Comparison of ENCODE assay signal across 8 cellular contexts in genomic region chrX:136910565-136911040, GRCh38. TPM values are rescaled to one million over a fixed set of nuclear protein-coding genes. Genes with fewer than 3 reads are reported as not detected.
DNase-seq lines count a peak whose midpoint lies in the region; ATAC-seq, FAIRE-seq and TF ChIP-seq lines count a peak whose summit lies in the region.

No MANE protein-coding gene starts in this region.

- no peaks in the 10 kb centered on the region for H3K27me3 ChIP-seq in HepG2 (ENCODE audit: control insufficient read depth in 1 of 2, insufficient read depth in 2 of 2, low read length in 2 of 2)
- H3K27me3 ChIP-seq in right lobe of liver: no peaks in the 10 kb centered on the region
- H3K27me3 ChIP-seq in uterus: no peaks in the 10 kb centered on the region

- no peak overlapping the region for H3K9ac ChIP-seq in HepG2 (ENCODE audit: insufficient read depth, low read depth, low read length)

- TF ChIP-seq CTCF in HepG2 (CRISPR knock-in tag; IDR thresholded peaks at IDR 0.05) (no peak), right lobe of liver (IDR thresholded peaks at IDR 0.05) (no peak), uterus (IDR thresholded peaks at IDR 0.05) (no peak)

- POLR2A ChIA-PET in HepG2 (lab: Yijun Ruan, JAX): no interaction called here

- intact Hi-C loops in HepG2 (cut with micrococcal nuclease; ENCODE audit: unreplicated experiment): no loop called here
- intact Hi-C loops in right lobe of liver (cut with DNase I): no loop called here
- intact Hi-C loops in uterus (cut with DNase I; ENCODE audit: low total_unique reads): no loop called here

- no peaks in the 10 kb centered on the region for H3K36me3 ChIP-seq in HepG2 (replicated peaks in 1 of 2; ENCODE audit: control insufficient read depth in 1 of 2, insufficient read depth in 2 of 2, low read length in 2 of 2)
- H3K36me3 ChIP-seq in right lobe of liver: no peaks in the 10 kb centered on the region
- no peaks in the 10 kb centered on the region for H3K36me3 ChIP-seq in mesodermal cell (ENCODE audit: control insufficient read depth, insufficient read depth, low read length)
- H3K36me3 ChIP-seq in uterus: no peaks in the 10 kb centered on the region

- no peak for TF ChIP-seq RAD21 in HepG2 (CRISPR knock-in tag; IDR thresholded peaks at IDR 0.05)

- BruUV-seq in HepG2 (replicated peaks; lab: Mats Ljungman, UMichigan): no TSS peak

- H3K27ac ChIP-seq in HepG2 (ENCODE audit: extremely low read length, insufficient read depth, low read length): no peak overlapping the region
- H3K27ac ChIP-seq in right lobe of liver: no peak overlapping the region
- peak overlapping the region; percentile 10 for H3K27ac ChIP-seq in mesodermal cell (ENCODE audit: low read depth, low read length, severe bottlenecking)
- H3K27ac ChIP-seq in uterus: peak overlapping the region; percentile 89 to 92

- no peak overlapping the region for H3K4me2 ChIP-seq in HepG2 (ENCODE audit: low read depth, low read length)

- in situ Hi-C loops in HepG2 (cut with HindIII; ENCODE audit: extremely low pct_ligation_motif_present, low pct_unique_long_range_greater_than_20kb): loop anchor here (25.0 kb wide), 1 partner anchor 198 kb away; no protein-coding TSS in a partner anchor

- FAIRE-seq in HepG2 (lab: Jason Lieb, UNC): no peak

- DNase-seq in HepG2 (ENCODE audit: low spot score): no peak
- DNase-seq in right lobe of liver: no peak
- DNase-seq in astrocyte of the hippocampus (ENCODE audit: low read depth, low spot score): peak; percentile 24
- DNase-seq in uterus: no peak
- DNase-seq in NCI-H146 treated with DMSO at 0.1 percent for 48 hours (lab: John Stamatoyannopoulos, UW; ENCODE audit: unreplicated experiment): no peak
- no peak for DNase-seq in CD1c-positive myeloid dendritic cell (ENCODE audit: extremely low spot score)

- no peaks in the 10 kb centered on the region for H3K9me3 ChIP-seq in HepG2 (ENCODE audit: low read length)
- no peaks in the 10 kb centered on the region for H3K9me3 ChIP-seq in right lobe of liver
- no peaks in the 10 kb centered on the region for H3K9me3 ChIP-seq in mesodermal cell (ENCODE audit: control insufficient read depth, low read length)
- H3K9me3 ChIP-seq in uterus: no peaks in the 10 kb centered on the region

- no peaks in the 10 kb centered on the region for H3K79me2 ChIP-seq in HepG2 (ENCODE audit: insufficient read depth, low read length)

- peak overlapping the region; percentile 42 for H2AFZ ChIP-seq in HepG2 (ENCODE audit: low read length)

- no peaks in the 10 kb centered on the region for H3K4me1 ChIP-seq in HepG2 (ENCODE audit: insufficient read depth, low read length)
- H3K4me1 ChIP-seq in right lobe of liver: no peaks in the 10 kb centered on the region
- no peaks in the 10 kb centered on the region for H3K4me1 ChIP-seq in mesodermal cell (ENCODE audit: control insufficient read depth, insufficient read depth, low read length, poor library complexity, severe bottlenecking)
- no peaks in the 10 kb centered on the region for H3K4me1 ChIP-seq in uterus

- TF ChIP-seq EP300 in HepG2 (IDR thresholded peaks at IDR 0.05; ENCODE audit: low read depth in 2 of 2, low read length in 2 of 2) (no peak), HepG2 (CRISPR knock-in tag; IDR thresholded peaks at IDR 0.05; ENCODE audit: borderline replicate concordance) (no peak)

- no peaks in the 10 kb centered on the region for H4K20me1 ChIP-seq in HepG2 (ENCODE audit: insufficient read depth, low read length)

- WGBS in HepG2 (ENCODE audit: low lambda C conversion rate): 91% methylated on average over 4 of the region's 4 CpGs
- 34% methylated on average over 4 of the region's 4 CpGs for WGBS in right lobe of liver (ENCODE audit: insufficient coverage, low coverage, low lambda C conversion rate, missing lambda C conversion rate)
- WGBS in mesodermal cell (ENCODE audit: insufficient coverage in 2 of 2), 2 experiments: 100% methylated on average over 1 of the region's 4 CpGs; no CpG with 5 or more reads in 1 of the 2 experiments

- CTCF ChIA-PET in HepG2 (lab: Yijun Ruan, JAX; ENCODE audit: low intra/inter-chr PET ratio, low total read pairs): no interaction called here

- TF ChIP-seq POLR2A in HepG2 (IDR thresholded peaks at IDR 0.05; ENCODE audit: insufficient read depth in 1 of 2, low read depth in 2 of 2, low read length in 2 of 2): no peak
- TF ChIP-seq POLR2A in right lobe of liver (IDR thresholded peaks at IDR 0.05): no peak
- TF ChIP-seq POLR2A in uterus (IDR thresholded peaks at IDR 0.05): no peak

- no peak overlapping the region; a peak in 1 of 6 replicates for H3K4me3 ChIP-seq in HepG2 (replicated peaks in 1 of 3; ENCODE audit: insufficient read depth in 1 of 3, low read depth in 2 of 3, low read length in 3 of 3)
- no peak overlapping the region for H3K4me3 ChIP-seq in right lobe of liver
- peak overlapping the region; percentile 55 for H3K4me3 ChIP-seq in mesodermal cell (ENCODE audit: extremely low read depth, insufficient read depth, low read length, poor library complexity, severe bottlenecking)
- peak overlapping the region; percentile 12 to 54 for H3K4me3 ChIP-seq in uterus

- ATAC-seq in HepG2 (no peak), right lobe of liver (no peak), GM21717 (IDR thresholded peaks at IDR 0.05; ENCODE audit: unreplicated experiment) (no peak)

TF ChIP-seq in HepG2, 621 proteins besides CTCF, POLR2A, EP300 and RAD21:
- TF ChIP-seq PAF1 (CRISPR knock-in tag; IDR thresholded peaks at IDR 0.05): no peak
- no peak for TF ChIP-seq JDP2 (CRISPR knock-in tag; IDR thresholded peaks at IDR 0.05; ENCODE audit: borderline replicate concordance)
- TF ChIP-seq ZNF552 (CRISPR knock-in tag; IDR thresholded peaks at IDR 0.05; ENCODE audit: borderline replicate concordance): no peak
- no peak for TF ChIP-seq ZFP36L2 (CRISPR knock-in tag; IDR thresholded peaks at IDR 0.05)
- no peak for TF ChIP-seq SUZ12 (IDR thresholded peaks at IDR 0.05; ENCODE audit: low read depth, low read length)
- no peak for TF ChIP-seq ZNF879 (CRISPR knock-in tag; IDR thresholded peaks at IDR 0.05)
- TF ChIP-seq EZH2 (conservative IDR thresholded peaks at IDR 0.05; ENCODE audit: low read depth, low read length): no peak
- TF ChIP-seq SRSF4 (IDR thresholded peaks at IDR 0.05; ENCODE audit: low read depth, low read length, poor library complexity, severe bottlenecking): no peak
- no peak for TF ChIP-seq ETS1 (CRISPR knock-in tag; IDR thresholded peaks at IDR 0.05)
TF ChIP-seq in HepG2: peak in this region for 0.

RNA-seq across cellular contexts. Expression of gene RBMX, which starts 30.1 kb away (rescaled TPM):
- total RNA-seq in HepG2 (2016; rRNA removed; fragmentation: Illumina TruSeq; extraction: Trizol) (254 and 303 TPM in 2 replicates), right lobe of liver (10 to 100 TPM; 28.7 to 62.6 (median 40.9) TPM), uterus (100 to 1,000 TPM; 231 to 478 (median 248) TPM)
- 34.9 and 37.6 TPM in 2 replicates for total RNA-seq in HepG2 (2016; cell fraction: cytosol; rRNA removed; fragmentation: Illumina TruSeq; extraction: Trizol; ENCODE audit: low read depth)
- 248 and 273 TPM in 2 replicates for total RNA-seq in HepG2 (2016; cell fraction: insoluble cytoplasmic fraction; rRNA removed; fragmentation: Illumina TruSeq; extraction: Trizol)
- total RNA-seq in HepG2 (2016; cell fraction: membrane; rRNA removed; fragmentation: Illumina TruSeq; extraction: Trizol): 101 and 111 TPM in 2 replicates
- total RNA-seq in HepG2 (2016; cell fraction: nucleus; rRNA removed; fragmentation: Illumina TruSeq; extraction: Trizol): 200 and 222 TPM in 2 replicates
- 95.2 and 114 TPM in 2 replicates for polyA plus RNA-seq in HepG2 (2011; rRNA removed)
- polyA plus RNA-seq in HepG2 (2011; cell fraction: cytosol; rRNA removed): 92.9 and 101 TPM in 2 replicates
- polyA plus RNA-seq in HepG2 (2011; cell fraction: nucleus; rRNA removed): 103 and 120 TPM in 2 replicates
- polyA plus RNA-seq in HepG2 (2012): 128 and 171 TPM in 2 replicates
- polyA plus RNA-seq in HepG2 (2016; cell fraction: cytosol; fragmentation: Illumina TruSeq; extraction: Trizol; ENCODE audit: low read depth): 36.0 and 39.5 TPM in 2 replicates
- 304 and 335 TPM in 2 replicates for polyA plus RNA-seq in HepG2 (2016; cell fraction: insoluble cytoplasmic fraction; fragmentation: Illumina TruSeq; extraction: Trizol; ENCODE audit: low read depth)
- 78.9 and 89.0 TPM in 2 replicates for polyA plus RNA-seq in HepG2 (2016; cell fraction: membrane; fragmentation: Illumina TruSeq; extraction: Trizol; ENCODE audit: low read depth)
- 279 and 282 TPM in 2 replicates for polyA plus RNA-seq in HepG2 (2016; cell fraction: nucleus; fragmentation: Illumina TruSeq; extraction: Trizol; ENCODE audit: insufficient read depth, low read depth)
- 63.4 and 108 TPM in 2 replicates for polyA minus RNA-seq in HepG2 (2011; rRNA and poly(A)+ RNA removed; ENCODE audit: low replicate concordance)
- 110 and 111 TPM in 2 replicates for polyA minus RNA-seq in HepG2 (2011; cell fraction: cytosol; rRNA and poly(A)+ RNA removed)
- polyA minus RNA-seq in HepG2 (2011; cell fraction: nucleus; rRNA and poly(A)+ RNA removed): 119 and 149 TPM in 2 replicates
- 323 TPM for polyA plus RNA-seq in mesodermal cell (2013, experiment 1 of 2)
- polyA plus RNA-seq in mesodermal cell (2013, experiment 2 of 2): 346 TPM

Comparison
In these comparisons a context has a peak if more than half of its experiments do, and no peak if none do; other contexts are left out.
1. H3K27ac ChIP-seq: peak in mesodermal cell (single experiment) and uterus (2 of 2); none in HepG2 (single experiment) and right lobe of liver (0 of 3).
2. H3K4me3 ChIP-seq: peak in mesodermal cell (single experiment) and uterus (2 of 2); none in HepG2 (0 of 3) and right lobe of liver (0 of 3).